ENCODE assay signal across 11 cellular contexts in genomic region chr17:31877911-31878702, GRCh38. TPM values are rescaled to one million over a fixed set of nuclear protein-coding genes. Genes with fewer than 3 reads are reported as not detected.
DNase-seq lines count a peak whose midpoint lies in the region; ATAC-seq and TF ChIP-seq lines count a peak whose summit lies in the region.
"Had no signal": no experiment of that assay in that cellular context is flagged by ENCODE, and none has a peak within 500 bp of the region (broad histone marks: within the 10 kb centered on the region; RNA-seq: fewer than 3 reads in every experiment).

No MANE protein-coding gene starts in this region.

- H4K20me1 ChIP-seq in smooth muscle cell (ENCODE audit: low read depth), result no peaks in the 10 kb centered on the region

- no peaks in the 10 kb centered on the region for H3K27me3 ChIP-seq in adipocyte (replicated peaks; ENCODE audit: control insufficient read depth, insufficient read depth, low read length)
- H3K27me3 ChIP-seq in lower lobe of right lung (ENCODE audit: low read depth), result no peaks in the 10 kb centered on the region
- no peaks in the 10 kb centered on the region for H3K27me3 ChIP-seq in aorta (ENCODE audit: control insufficient read depth in 1 of 2, insufficient read depth in 2 of 2, low read length in 1 of 2)
- H3K27me3 ChIP-seq in smooth muscle cell (ENCODE audit: low read depth), result no peaks in the 10 kb centered on the region

- H3K4me3 ChIP-seq in adipocyte (ENCODE audit: low read length) (no peak overlapping the region), lower lobe of right lung (no peak overlapping the region), aorta (ENCODE audit: low read length in 2 of 2) (peak overlapping the region in 1 of 2 donors; percentile 8), smooth muscle cell (no peak overlapping the region)

- H3K27ac ChIP-seq in lower lobe of right lung (no peak overlapping the region), aorta (ENCODE audit: low read depth in 1 of 2, low read length in 2 of 2) (peak overlapping the region; percentile 80 to 96), smooth muscle cell (ENCODE audit: low read depth) (no peak overlapping the region)

- no peaks in the 10 kb centered on the region for H3K79me2 ChIP-seq in smooth muscle cell (ENCODE audit: low read depth)

- H3K4me1 ChIP-seq in adipocyte (ENCODE audit: control insufficient read depth, insufficient read depth, low read length) (peaks cover 6% of the 10 kb centered on the region), lower lobe of right lung (no peaks in the 10 kb centered on the region), aorta (ENCODE audit: control insufficient read depth in 1 of 2, insufficient read depth in 2 of 2, low read length in 2 of 2) (no peaks in the 10 kb centered on the region), smooth muscle cell (ENCODE audit: low read depth) (no peaks in the 10 kb centered on the region)

- H3K4me2 ChIP-seq in smooth muscle cell, result no peak overlapping the region

- intact Hi-C loops in lower lobe of right lung (cut with DNase I) (no loop called here), aorta (cut with DNase I) (no loop called here)

- H3K36me3 ChIP-seq in adipocyte (ENCODE audit: control insufficient read depth, insufficient read depth, low read length, severe bottlenecking) (peaks cover 92% of the 10 kb centered on the region), lower lobe of right lung (peaks cover 100% of the 10 kb centered on the region), aorta (ENCODE audit: control insufficient read depth in 1 of 2, insufficient read depth in 2 of 2, low read length in 1 of 2) (peaks cover 4 to 5% of the 10 kb centered on the region in 2 donors), smooth muscle cell (ENCODE audit: low read depth) (peaks cover 28% of the 10 kb centered on the region)

- H3K9ac ChIP-seq in adipocyte (ENCODE audit: low read length) (no peak overlapping the region), smooth muscle cell (ENCODE audit: low read depth) (no peak overlapping the region)

- ATAC-seq in lower lobe of right lung (peak; percentile 19 to 69), aorta (ENCODE audit: low FRiP score) (peak; percentile 66), GM18868 (IDR thresholded peaks at IDR 0.05; ENCODE audit: unreplicated experiment) (no peak)

- H3K9me3 ChIP-seq in adipocyte (ENCODE audit: control insufficient read depth, low read length) (no peaks in the 10 kb centered on the region), lower lobe of right lung (no peaks in the 10 kb centered on the region), aorta (ENCODE audit: control insufficient read depth, low read length) (no peaks in the 10 kb centered on the region), smooth muscle cell (replicated peaks; ENCODE audit: low read depth) (no peaks in the 10 kb centered on the region)

- no peak for TF ChIP-seq CTCF in lower lobe of right lung (IDR thresholded peaks at IDR 0.05)
- no peak for TF ChIP-seq CTCF in smooth muscle cell (IDR thresholded peaks at IDR 0.05; ENCODE audit: borderline replicate concordance, insufficient read depth, poor library complexity, severe bottlenecking)

- H2AFZ ChIP-seq in smooth muscle cell (ENCODE audit: low read depth), result no peak overlapping the region

- 9 to 11% methylated on average over 9 of the region's 9 CpGs for WGBS in aorta, 2 donors
- WGBS in smooth muscle cell (ENCODE audit: low lambda C conversion rate), result over 99% methylated on average over 9 of the region's 9 CpGs

- peak; percentile 60 for DNase-seq in stimulated activated CD4-positive, alpha-beta T cell treated with anti-CD3 and anti-CD28 coated beads, Interleukin-15, amount 100 ng/mL, for 24 hours
- no peak for DNase-seq in stimulated activated CD4-positive, alpha-beta T cell treated with anti-CD3 and anti-CD28 coated beads, Interleukin-4, amount 100 ng/mL, for 1 hour
- DNase-seq in adipocyte (ENCODE audit: low read depth), result peak; percentile 79
- no peak for DNase-seq in lower lobe of right lung
- DNase-seq in aorta, result peak in 1 of 2 donors; percentile 52
- DNase-seq in smooth muscle cell (lab: John Stamatoyannopoulos, UW; ENCODE audit: unreplicated experiment), result no peak
- no peak for DNase-seq in mucosa of gallbladder (ENCODE audit: low spot score)
- DNase-seq: NCI-H2171 treated with DMSO at 0.1 percent for 48 hours, retina, trophoblast cell had no signal

- H3F3A ChIP-seq in smooth muscle cell (ENCODE audit: low read depth), result no peaks in the 10 kb centered on the region

RNA-seq across cellular contexts. Expression of gene COPRS, which starts 19.1 kb away (rescaled TPM):
- total RNA-seq in lower lobe of right lung, result 37.4 TPM
- total RNA-seq in aorta, result 10 to 100 TPM; 56.9 to 69.2 TPM
- polyA plus RNA-seq in aorta, result 100 to 1,000 TPM; 101 to 122 TPM
- total RNA-seq in smooth muscle cell, result 55.7 and 57.0 TPM in 2 replicates
- 78.9 and 81.3 TPM in 2 replicates for polyA plus RNA-seq in smooth muscle cell
- 50.9 TPM for total RNA-seq in mucosa of gallbladder

RNA-seq across cellular contexts. Expression of gene UTP6, which starts 23.4 kb away (rescaled TPM):
- 47.4 TPM for total RNA-seq in lower lobe of right lung
- 10 to 100 TPM; 46.0 to 52.2 TPM for total RNA-seq in aorta
- polyA plus RNA-seq in aorta, result 10 to 100 TPM; 37.8 to 84.7 TPM
- 26.3 and 49.5 TPM in 2 replicates for total RNA-seq in smooth muscle cell
- polyA plus RNA-seq in smooth muscle cell, result 60.9 and 63.6 TPM in 2 replicates
- 44.2 TPM for total RNA-seq in mucosa of gallbladder

RNA-seq across cellular contexts. Expression of gene SUZ12, which starts 58.7 kb away (rescaled TPM):
- 25.0 TPM for total RNA-seq in lower lobe of right lung
- 10 to 100 TPM; 18.3 to 20.1 TPM for total RNA-seq in aorta
- polyA plus RNA-seq in aorta, result 1 to 10 TPM; 8.9 to 9.4 TPM
- 26.3 and 29.7 TPM in 2 replicates for total RNA-seq in smooth muscle cell
- polyA plus RNA-seq in smooth muscle cell, result 11.1 and 12.2 TPM in 2 replicates
- 20.5 TPM for total RNA-seq in mucosa of gallbladder

Comparison
In these comparisons a context has a peak if more than half of its experiments do, and no peak if none do; other contexts are left out.
1. DNase-seq: peak in stimulated activated CD4-positive, alpha-beta T cell treated with anti-CD3 and anti-CD28 coated beads, Interleukin-15, amount 100 ng/mL, for 24 hours (single experiment) and adipocyte (single experiment); none in stimulated activated CD4-positive, alpha-beta T cell treated with anti-CD3 and anti-CD28 coated beads, Interleukin-4, amount 100 ng/mL, for 1 hour (single experiment), lower lobe of right lung (single experiment), smooth muscle cell (single experiment) and mucosa of gallbladder (single experiment).
2. H3K27ac ChIP-seq: peak in aorta (2 of 2); none in lower lobe of right lung (single experiment) and smooth muscle cell (single experiment).